In genomic region chr10:79405221-79405994, GRCh38 we compare ENCODE assay signal across 10 cellular contexts. TPM values are rescaled to one million over a fixed set of nuclear protein-coding genes. Genes with fewer than 3 reads are reported as not detected.
DNase-seq lines count a peak whose midpoint lies in the region; ATAC-seq and TF ChIP-seq lines count a peak whose summit lies in the region.
"Had no signal": no experiment of that assay in that cellular context is flagged by ENCODE, and none has a peak within 500 bp of the region (broad histone marks: within the 10 kb centered on the region; RNA-seq: fewer than 3 reads in every experiment).

No MANE protein-coding gene starts in this region.

- peak; percentile 39 for DNase-seq in DMS 273 (lab: John Stamatoyannopoulos, UW; ENCODE audit: unreplicated experiment)
- no peak for DNase-seq in DMS 273 treated with DMSO at 0.1 percent for 48 hours (lab: John Stamatoyannopoulos, UW)
- DNase-seq in mucosa of descending colon: peak in 2 of 3 donors; percentile 27 to 52
- DNase-seq in transverse colon: peak; percentile 13
- no peak for DNase-seq in NCI-H2081 treated with DMSO at 0.1 percent for 48 hours (lab: John Stamatoyannopoulos, UW)
- no peak for DNase-seq in BE2C
- no peak for DNase-seq in NCI-H82 treated with DMSO at 0.1 percent for 48 hours (lab: John Stamatoyannopoulos, UW; ENCODE audit: unreplicated experiment)

- H3K36me3 ChIP-seq in mucosa of descending colon (ENCODE audit: low read depth) (no peaks in the 10 kb centered on the region), transverse colon (no peaks in the 10 kb centered on the region), BE2C (no peaks in the 10 kb centered on the region)

- H3K27me3 Mint-ChIP-seq in dendritic cell treated with granulocyte-macrophage colony-stimulating factor and Interleukin-4, amounts not matched to agents 40 ng/mL and 50 ng/mL, for 4 days: peaks cover 38% of the 10 kb centered on the region

- no peaks in the 10 kb centered on the region for H3K9me3 Mint-ChIP-seq in dendritic cell treated with granulocyte-macrophage colony-stimulating factor and Interleukin-4, amounts not matched to agents 40 ng/mL and 50 ng/mL, for 4 days
- H3K9me3 Mint-ChIP-seq: T-cell had no signal

- in situ Hi-C loops in transverse colon (cut with MboI; ENCODE audit: low pct_ligation_motif_present in 1 of 4, low pct_unique_long_range_greater_than_20kb in 1 of 4, low sequenced_read_pairs in 3 of 4): no loop called here

- H3K4me1 ChIP-seq in mucosa of descending colon (ENCODE audit: low read depth) (peaks cover 19% of the 10 kb centered on the region), transverse colon (peaks cover 81 to 98% (median 89%) of the 10 kb centered on the region in 4 donors), BE2C (peaks cover 23% of the 10 kb centered on the region)

- no peak for TF ChIP-seq EP300 in transverse colon (IDR thresholded peaks at IDR 0.05; ENCODE audit: low read depth)

- H3K27me3 ChIP-seq in transverse colon: no peaks in the 10 kb centered on the region
- H3K27me3 ChIP-seq in BE2C: no peaks in the 10 kb centered on the region

- peaks cover 31% of the 10 kb centered on the region for H3K36me3 Mint-ChIP-seq in dendritic cell treated with granulocyte-macrophage colony-stimulating factor and Interleukin-4, amounts not matched to agents 40 ng/mL and 50 ng/mL, for 4 days (ENCODE audit: low read depth)
- H3K36me3 Mint-ChIP-seq: T-cell had no signal

- no peak for ATAC-seq in mucosa of descending colon
- ATAC-seq: T-cell had no signal

- WGBS in transverse colon (ENCODE audit: low coverage in 1 of 2), 2 donors: 53% methylated on average over 12 of the region's 13 CpGs; no CpG with 5 or more reads in 1 of the 2 donors

- peak overlapping the region; percentile 82 for H3K27ac Mint-ChIP-seq in dendritic cell treated with granulocyte-macrophage colony-stimulating factor and Interleukin-4, amounts not matched to agents 40 ng/mL and 50 ng/mL, for 4 days
- H3K27ac Mint-ChIP-seq: T-cell had no signal

- H3K4me3 ChIP-seq in mucosa of descending colon: no peak overlapping the region
- no peak overlapping the region for H3K4me3 ChIP-seq in transverse colon
- H3K4me3 ChIP-seq in BE2C (ENCODE audit: low read depth, low read length): no peak overlapping the region

- TF ChIP-seq CTCF in mucosa of descending colon (IDR thresholded peaks at IDR 0.05) (no peak), transverse colon (IDR thresholded peaks at IDR 0.05) (no peak), BE2C (IDR thresholded peaks at IDR 0.05; ENCODE audit: low read depth, low read length) (no peak)

- H3K27ac ChIP-seq in transverse colon: no peak overlapping the region
- H3K27ac ChIP-seq: 22Rv1 had no signal

- peaks cover 78% of the 10 kb centered on the region for H3K4me1 Mint-ChIP-seq in dendritic cell treated with granulocyte-macrophage colony-stimulating factor and Interleukin-4, amounts not matched to agents 40 ng/mL and 50 ng/mL, for 4 days (ENCODE audit: low read depth)

- no peak overlapping the region for H3K4me3 Mint-ChIP-seq in dendritic cell treated with granulocyte-macrophage colony-stimulating factor and Interleukin-4, amounts not matched to agents 40 ng/mL and 50 ng/mL, for 4 days
- H3K4me3 Mint-ChIP-seq: T-cell had no signal

- no peaks in the 10 kb centered on the region for H3K9me3 ChIP-seq in mucosa of descending colon
- no peaks in the 10 kb centered on the region for H3K9me3 ChIP-seq in transverse colon
- no peaks in the 10 kb centered on the region for H3K9me3 ChIP-seq in BE2C

- intact Hi-C loops in dendritic cell treated with granulocyte-macrophage colony-stimulating factor and Interleukin-4, amounts not matched to agents 40 ng/mL and 50 ng/mL, for 4 days (cut with micrococcal nuclease): no loop called here
- intact Hi-C loops in mucosa of descending colon (cut with DNase I, micrococcal nuclease): no loop called here
- intact Hi-C loops in transverse colon (cut with DNase I; ENCODE audit: low total_unique reads): loop anchor here (5.0 kb wide), 1 partner anchor 37 kb away; no protein-coding TSS in a partner anchor

- no peak for TF ChIP-seq POLR2A in transverse colon (IDR thresholded peaks at IDR 0.05)

RNA-seq across cellular contexts. Expression of gene ZCCHC24, which starts 40.0 kb away (rescaled TPM):
- total RNA-seq in mucosa of descending colon: 100 to 1,000 TPM in 1 of 3 donors, 10 to 100 TPM in 1, 1 to 10 TPM in 1; 5.6 to 125 (median 22.8) TPM
- total RNA-seq in transverse colon: 10 to 100 TPM; 15.6 to 41.1 (median 22.5) TPM
- polyA plus RNA-seq in BE2C (2012; ENCODE audit: insufficient read depth, insufficient read length, low read depth): 5.6 TPM

RNA-seq across cellular contexts. Expression of gene PPIF, which starts 58.1 kb away (rescaled TPM):
- total RNA-seq in mucosa of descending colon (10 to 100 TPM; 54.6 to 88.5 (median 77.3) TPM), transverse colon (100 to 1,000 TPM in 1 of 4 donors, 10 to 100 TPM in 3; 37.2 to 149 (median 51.6) TPM)
- polyA plus RNA-seq in BE2C (2012; ENCODE audit: insufficient read depth, insufficient read length, low read depth): 90.4 TPM

Comparison
In these comparisons a context has a peak if more than half of its experiments do, and no peak if none do; other contexts are left out.
1. DNase-seq: peak in DMS 273 (single experiment), mucosa of descending colon (2 of 3) and transverse colon (single experiment); none in DMS 273 treated with DMSO at 0.1 percent for 48 hours (single experiment), NCI-H2081 treated with DMSO at 0.1 percent for 48 hours (single experiment), BE2C (single experiment) and NCI-H82 treated with DMSO at 0.1 percent for 48 hours (single experiment).